In the genomic region with DNA sequence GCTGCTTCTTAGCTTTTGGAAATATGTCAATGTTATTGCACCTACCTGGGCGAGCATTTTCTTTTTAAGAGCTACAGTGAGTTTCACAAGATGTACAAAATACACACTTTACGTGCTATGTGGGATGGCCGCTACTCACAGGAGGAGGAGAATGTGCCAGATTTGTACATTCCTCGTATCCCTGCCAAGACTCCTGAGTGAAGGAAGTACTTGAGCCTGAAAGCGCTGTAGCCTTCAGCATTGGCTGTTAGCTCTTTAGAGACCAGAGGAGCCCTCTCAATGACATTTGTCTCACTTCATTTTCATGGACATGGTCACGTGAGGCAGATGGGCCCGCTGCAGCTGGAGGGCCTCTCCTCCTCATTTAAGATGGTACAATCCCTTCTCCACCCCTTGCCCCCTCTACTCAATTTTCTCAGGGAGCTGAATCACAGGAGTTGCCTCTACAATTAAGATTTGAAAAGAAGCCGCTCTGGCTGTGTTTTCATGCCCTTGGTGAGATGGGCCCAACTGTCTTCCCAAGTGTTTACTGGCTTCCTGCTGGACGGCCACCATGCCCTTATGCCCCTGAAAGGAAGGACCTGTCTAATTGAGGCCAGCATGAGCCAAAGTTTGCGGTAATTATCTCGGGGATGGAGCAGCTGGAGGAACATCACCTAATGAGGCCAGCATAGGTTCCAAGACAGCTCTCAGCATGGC, we compare ENCODE assay signal across 22 cellular contexts.
DNase-seq lines count a peak whose midpoint lies in the region; ATAC-seq and TF ChIP-seq lines count a peak whose summit lies in the region.
"Had no signal": no experiment of that assay in that cellular context is flagged by ENCODE, and none has a peak within 500 bp of the region (broad histone marks: within the 10 kb centered on the region; RNA-seq: fewer than 3 reads in every experiment).

No MANE protein-coding gene starts in this region.

- H3K27me3 ChIP-seq in mammary epithelial cell (ENCODE audit: insufficient read depth, low read length): no peaks in the 10 kb centered on the region
- H3K27me3 ChIP-seq: right lobe of liver, testis had no signal

- no peaks in the 10 kb centered on the region for H3K79me2 ChIP-seq in mammary epithelial cell (ENCODE audit: insufficient read depth, low read length)

- no peak for ATAC-seq in naive thymus-derived CD8-positive, alpha-beta T cell
- ATAC-seq: right lobe of liver had no signal

- no peaks in the 10 kb centered on the region for H3K36me3 ChIP-seq in mammary epithelial cell (ENCODE audit: insufficient read depth, low read length)
- H3K36me3 ChIP-seq: right lobe of liver had no signal

- peaks cover 55% of the 10 kb centered on the region for H3K4me1 Mint-ChIP-seq in nephron
- no peaks in the 10 kb centered on the region for H3K4me1 Mint-ChIP-seq in naive thymus-derived CD8-positive, alpha-beta T cell
- H3K4me1 Mint-ChIP-seq: activated naive CD4-positive, alpha-beta T cell treated with anti-CD3 and anti-CD28 coated beads, Interleukin-2, amount 50 U/mL, for 24 hours; B cell; central memory CD8-positive, alpha-beta T cell; endodermal cell had no signal

- POLR2A ChIA-PET in naive thymus-derived CD8-positive, alpha-beta T cell (lab: Charles Lee): no interaction called here

- peaks cover 17% of the 10 kb centered on the region for H3K4me1 ChIP-seq in mammary epithelial cell (ENCODE audit: insufficient read depth, low read length)
- H3K4me1 ChIP-seq: right lobe of liver had no signal

- BruUV-seq in mammary epithelial cell (replicated peaks; lab: Mats Ljungman, UMichigan): no TSS peak

- in situ Hi-C loops in mammary epithelial cell (cut with MboI; ENCODE audit: low sequenced_read_pairs in 2 of 2) (no loop called here), GM13976 (cut with MboI; ENCODE audit: low sequenced_read_pairs, unreplicated experiment) (no loop called here)

- TF ChIP-seq CTCF in mammary epithelial cell (conservative IDR thresholded peaks at IDR 0.05 in 1 of 2, IDR thresholded peaks at IDR 0.05 in 1 of 2; ENCODE audit: extremely low read depth in 1 of 2, insufficient read depth in 1 of 2, low read depth in 1 of 2, low read length in 2 of 2) (no peak), nephron (IDR thresholded peaks at IDR 0.05; ENCODE audit: unreplicated experiment in 3 of 3) (no peak), GM13976 (IDR thresholded peaks at IDR 0.05; ENCODE audit: borderline replicate concordance, control extremely low read depth, extremely low read depth, insufficient read depth, missing control alignments) (no peak)

- peaks cover 7% of the 10 kb centered on the region for H3K27me3 Mint-ChIP-seq in nephron (ENCODE audit: low read depth)
- peaks cover 4 to 15% (median 6%) of the 10 kb centered on the region in 5 donors for H3K27me3 Mint-ChIP-seq in naive thymus-derived CD8-positive, alpha-beta T cell

- WGBS in mammary epithelial cell (ENCODE audit: low coverage, missing lambda C conversion rate): 57% methylated on average over 10 of the region's 11 CpGs

- no peak overlapping the region for H3K4me3 ChIP-seq in mammary epithelial cell (replicated peaks in 1 of 3; ENCODE audit: insufficient read depth in 1 of 3, low read depth in 2 of 3, low read length in 3 of 3)
- H3K4me3 ChIP-seq: right lobe of liver, testis had no signal

- H3K4me3 Mint-ChIP-seq in nephron: peak overlapping the region in 1 of 3 experiments; percentile 27
- no peak overlapping the region for H3K4me3 Mint-ChIP-seq in naive thymus-derived CD8-positive, alpha-beta T cell
- H3K4me3 Mint-ChIP-seq: activated naive CD4-positive, alpha-beta T cell treated with anti-CD3 and anti-CD28 coated beads, Interleukin-2, amount 50 U/mL, for 24 hours; B cell; central memory CD8-positive, alpha-beta T cell; endodermal cell; HFFc6; IgD-negative memory B cell; nephron progenitor cell had no signal

- H2AFZ ChIP-seq in mammary epithelial cell (ENCODE audit: low read depth, low read length): peak overlapping the region; percentile 9

- DNase-seq in M059J (ENCODE audit: low read depth) (peak; percentile 25), NCI-H2029 treated with DMSO at 0.1 percent for 48 hours (lab: John Stamatoyannopoulos, UW) (peak; percentile 89), mammary epithelial cell (no peak), GM13976 (ENCODE audit: low spot score) (no peak), CD1c-positive myeloid dendritic cell (ENCODE audit: extremely low spot score) (no peak)
- DNase-seq in activated T-cell treated with anti-CD3 and anti-CD28 coated beads, Interleukin-2, amount 50 U/mL, for 48 hours: no peak
- DNase-seq in naive thymus-derived CD8-positive, alpha-beta T cell: no peak
- DNase-seq: activated CD4-positive, alpha-beta T cell treated with anti-CD3 and anti-CD28 coated beads for 1 hour; activated CD8-positive, alpha-beta memory T cell treated with anti-CD3 and anti-CD28 coated beads, Interleukin-2, amount 50 U/mL, for 48 hours; endodermal cell; HFFc6; NCI-H1694 treated with DMSO at 0.1 percent for 48 hours; nephron progenitor cell; right lobe of liver; SHP77; stimulated activated CD4-positive, alpha-beta T cell treated with anti-CD3 and anti-CD28 coated beads, Interleukin-2, amount 100 ng/mL, for 24 hours; testis had no signal

- H3K27ac ChIP-seq in mammary epithelial cell (ENCODE audit: insufficient read depth, low read depth, low read length): no peak overlapping the region
- H3K27ac ChIP-seq: right lobe of liver had no signal

- H3K9me3 Mint-ChIP-seq in nephron: peaks cover 5% of the 10 kb centered on the region
- no peaks in the 10 kb centered on the region for H3K9me3 Mint-ChIP-seq in naive thymus-derived CD8-positive, alpha-beta T cell
- H3K9me3 Mint-ChIP-seq: activated naive CD4-positive, alpha-beta T cell treated with anti-CD3 and anti-CD28 coated beads, Interleukin-2, amount 50 U/mL, for 24 hours; central memory CD8-positive, alpha-beta T cell; endodermal cell; IgD-negative memory B cell; nephron progenitor cell had no signal

- H4K20me1 ChIP-seq in mammary epithelial cell (ENCODE audit: insufficient read depth, low read length): no peaks in the 10 kb centered on the region

- no peaks in the 10 kb centered on the region for H3K36me3 Mint-ChIP-seq in nephron (ENCODE audit: low read depth)
- peaks cover 0 to 2% (median 0%) of the 10 kb centered on the region in 3 donors for H3K36me3 Mint-ChIP-seq in naive thymus-derived CD8-positive, alpha-beta T cell
- H3K36me3 Mint-ChIP-seq: activated naive CD4-positive, alpha-beta T cell treated with anti-CD3 and anti-CD28 coated beads, Interleukin-2, amount 50 U/mL, for 24 hours had no signal

- CTCF ChIA-PET in mammary epithelial cell (lab: Charles Lee; ENCODE audit: low non-redundant PET): no interaction called here

- peak overlapping the region; percentile 4 to 70 (median 52) for H3K27ac Mint-ChIP-seq in nephron
- no peak overlapping the region for H3K27ac Mint-ChIP-seq in naive thymus-derived CD8-positive, alpha-beta T cell
- H3K27ac Mint-ChIP-seq: activated naive CD4-positive, alpha-beta T cell treated with anti-CD3 and anti-CD28 coated beads, Interleukin-2, amount 50 U/mL, for 24 hours; B cell; endodermal cell; HFFc6; IgD-negative memory B cell had no signal

- dilution Hi-C loops in mammary epithelial cell (cut with HindIII; ENCODE audit: low sequenced_read_pairs): no loop called here

- no peaks in the 10 kb centered on the region for H3K9me3 ChIP-seq in mammary epithelial cell (replicated peaks; ENCODE audit: insufficient read depth, low read length)
- H3K9me3 ChIP-seq: right lobe of liver, testis had no signal

- intact Hi-C loops in mammary epithelial cell (cut with micrococcal nuclease): no loop called here

- no peak overlapping the region for H3K9ac ChIP-seq in mammary epithelial cell (ENCODE audit: insufficient read depth, low read length)

- H3K4me2 ChIP-seq in mammary epithelial cell (ENCODE audit: insufficient read depth, low read depth, low read length): no peak overlapping the region

Comparison
In these comparisons a context has a peak if more than half of its experiments do, and no peak if none do; other contexts are left out.
1. DNase-seq: peak in M059J (single experiment) and NCI-H2029 treated with DMSO at 0.1 percent for 48 hours (single experiment); none in mammary epithelial cell (single experiment), activated T-cell treated with anti-CD3 and anti-CD28 coated beads, Interleukin-2, amount 50 U/mL, for 48 hours (0 of 2), GM13976 (single experiment), naive thymus-derived CD8-positive, alpha-beta T cell (0 of 10) and CD1c-positive myeloid dendritic cell (single experiment).
2. H3K27ac Mint-ChIP-seq: peak in nephron (3 of 3); none in naive thymus-derived CD8-positive, alpha-beta T cell (0 of 10).